Comparison of ENCODE assay signal across 9 cellular contexts in genomic region chr1:109508873-109509175, GRCh38. TPM values are rescaled to one million over a fixed set of nuclear protein-coding genes. Genes with fewer than 3 reads are reported as not detected.
DNase-seq lines count a peak whose midpoint lies in the region; FAIRE-seq and TF ChIP-seq lines count a peak whose summit lies in the region.
"Had no signal": no experiment of that assay in that cellular context is flagged by ENCODE, and none has a peak within 500 bp of the region (broad histone marks: within the 10 kb centered on the region; RNA-seq: fewer than 3 reads in every experiment).

No MANE protein-coding gene starts in this region.

- no peak overlapping the region for H2BK20ac ChIP-seq in H1 (ENCODE audit: low read length)

- H4K91ac ChIP-seq in H1 (replicated peaks; ENCODE audit: insufficient read length, low read length) = no peak overlapping the region

- H3K27me3 ChIP-seq in H1 (replicated peaks in 1 of 4; ENCODE audit: control insufficient read depth in 3 of 4, extremely low read depth in 1 of 4, insufficient read depth in 3 of 4, low read length in 3 of 4) = peaks cover 0 to 23% (median 15%) of the 10 kb centered on the region in 4 experiments; a peak in 6 of 7 replicates

- H2AK5ac ChIP-seq in H1 (ENCODE audit: low read depth, low read length) = no peak overlapping the region

- H3K4me3 ChIP-seq in AG09309 (ENCODE audit: control insufficient read depth, low read depth, low read length) (peak overlapping the region; percentile 67), NB4 (ENCODE audit: low read depth, low read length) (peak overlapping the region; percentile 36), H1 (ENCODE audit: extremely low read depth in 1 of 4, insufficient read depth in 2 of 4, low read depth in 3 of 4, low read length in 4 of 4) (peak overlapping the region; percentile 77 to 87 (median 81); a peak in 7 of 8 replicates)

- H3K23ac ChIP-seq in H1 (ENCODE audit: insufficient read length) = no peak overlapping the region

- H3K79me1 ChIP-seq in H1 (ENCODE audit: low read depth, low read length) = no peaks in the 10 kb centered on the region

- no peak overlapping the region for H3K4ac ChIP-seq in H1 (replicated peaks; ENCODE audit: insufficient read length, low read depth, low read length)

- H2BK120ac ChIP-seq in H1 (replicated peaks; ENCODE audit: low read depth, low read length) = no peak overlapping the region

- no peak overlapping the region for H3K27ac ChIP-seq in H1 (ENCODE audit: low read depth, low read length)

- no peak for TF ChIP-seq POLR2A in NB4 (IDR thresholded peaks at IDR 0.05; ENCODE audit: extremely low read depth, insufficient read length)
- no peak for TF ChIP-seq POLR2A in H1 (IDR thresholded peaks at IDR 0.05; ENCODE audit: control extremely low read depth in 1 of 2, low read depth in 2 of 2, low read length in 2 of 2)

- FAIRE-seq in H1 (lab: Jason Lieb, UNC) = no peak

- no peaks in the 10 kb centered on the region for H3K9me3 ChIP-seq in H1 (ENCODE audit: insufficient read depth in 2 of 2, low read depth in 1 of 2, low read length in 1 of 2)

- peaks cover 24% of the 10 kb centered on the region for H3K4me1 Mint-ChIP-seq in nephron progenitor cell

- TF ChIP-seq CTCF in AG09309 (IDR thresholded peaks at IDR 0.05; ENCODE audit: control insufficient read depth, insufficient read depth, low read depth, low read length, missing control alignments) = no peak
- TF ChIP-seq CTCF in NB4 (IDR thresholded peaks at IDR 0.05; ENCODE audit: low read depth, low read length) = no peak
- TF ChIP-seq CTCF in H1 (IDR thresholded peaks at IDR 0.05; ENCODE audit: control extremely low read depth in 1 of 3, insufficient read depth in 1 of 3, low read depth in 1 of 3, low read length in 3 of 3) = no peak
- TF ChIP-seq CTCF in nephron progenitor cell (IDR thresholded peaks at IDR 0.05) = no peak

- H3K9me3 Mint-ChIP-seq in nephron progenitor cell = no peaks in the 10 kb centered on the region

- H2BK15ac ChIP-seq in H1 (ENCODE audit: low read length) = 0 out of 2 replicates have a peak overlapping the region, but pooled peaks have one; percentile 16

- peak overlapping the region; percentile 81; the same call in 1 of the 2 replicates for H2AFZ ChIP-seq in H1 (ENCODE audit: low read length)

- H3K23me2 ChIP-seq in H1 (ENCODE audit: low read depth, low read length) = peaks cover 10% of the 10 kb centered on the region

- POLR2A ChIA-PET in H1 (lab: Charles Lee; ENCODE audit: partially characterized antibody) = interaction anchor here (1.1 to 2.2 kb wide), 8 partner anchors 8 to 83 kb away, joined by 3 to 20 read pairs (median 7); partner anchors contain the start of genes ATXN7L2 and CYB561D1

- H3K4me1 ChIP-seq in H1 (replicated peaks in 1 of 4; ENCODE audit: control insufficient read depth in 3 of 4, insufficient read depth in 4 of 4, low read length in 3 of 4) = peaks cover 0 to 7% (median 3%) of the 10 kb centered on the region in 4 experiments; a peak in 1 of 7 replicates

- H3K79me2 ChIP-seq in H1 (ENCODE audit: control insufficient read depth in 1 of 2, insufficient read depth in 2 of 2, low read length in 2 of 2) = no peaks in the 10 kb centered on the region

- no peak overlapping the region for H3K14ac ChIP-seq in H1 (ENCODE audit: insufficient read length)

- no peak overlapping the region for H3K56ac ChIP-seq in H1 (replicated peaks; ENCODE audit: insufficient read length, low read depth, low read length)

- peak overlapping the region; percentile 90 to 97 for H3K4me2 ChIP-seq in H1 (ENCODE audit: insufficient read depth in 1 of 2, low read depth in 2 of 2, low read length in 2 of 2)

- no peak overlapping the region for H4K5ac ChIP-seq in H1 (ENCODE audit: insufficient read length, low read depth, low read length)

- CTCF ChIA-PET in H1 (lab: Charles Lee; ENCODE audit: partially characterized antibody) = interaction anchor here (1.1 to 43.7 kb wide), 5 partner anchors 0 to 475 kb away, joined by 3 to 1755 read pairs (median 666); partner anchors contain the start of genes AHCYL1, AMIGO1, ATXN7L2 and CYB561D1

- WGBS in H1 (ENCODE audit: extremely low coverage in 1 of 2, insufficient coverage in 1 of 2, insufficient read length in 1 of 2, insufficient replicate concordance in 2 of 2, low coverage in 1 of 2, low lambda C conversion rate in 2 of 2, missing lambda C conversion rate in 1 of 2), 2 experiments = 78% methylated on average over 7 of the region's 7 CpGs; no CpG with 5 or more reads in 1 of the 2 experiments

- no peak overlapping the region for H4K8ac ChIP-seq in H1 (ENCODE audit: extremely low read depth, insufficient read depth, low read length)

- H4K20me1 ChIP-seq in H1 (replicated peaks in 1 of 2; ENCODE audit: control insufficient read depth in 1 of 2, insufficient read depth in 2 of 2, low read length in 2 of 2) = peaks cover 2 to 7% of the 10 kb centered on the region in 2 experiments

- TF ChIP-seq EP300 in H1 (IDR thresholded peaks at IDR 0.05; ENCODE audit: borderline replicate concordance in 1 of 2, low read depth in 2 of 2, low read length in 2 of 2) = no peak

- peak overlapping the region; percentile 83 for H3K4me3 Mint-ChIP-seq in nephron progenitor cell

- H2BK5ac ChIP-seq in H1 (ENCODE audit: low read depth, low read length) = no peak overlapping the region

- H3K36me3 Mint-ChIP-seq in nephron progenitor cell (ENCODE audit: low read depth) = peaks cover 7% of the 10 kb centered on the region

- H2BK12ac ChIP-seq in H1 (ENCODE audit: low read depth, low read length) = no peak overlapping the region

- peaks cover 78% of the 10 kb centered on the region for H3K27me3 Mint-ChIP-seq in nephron progenitor cell (ENCODE audit: low read depth, poor library complexity)

- no peak for TF ChIP-seq RAD21 in H1 (IDR thresholded peaks at IDR 0.05 in 1 of 2, conservative IDR thresholded peaks at IDR 0.05 in 1 of 2; ENCODE audit: low read depth in 2 of 2, low read length in 2 of 2)

- no peak overlapping the region for H3K27ac Mint-ChIP-seq in nephron progenitor cell

- no peaks in the 10 kb centered on the region for H3K36me3 ChIP-seq in H1 (ENCODE audit: control insufficient read depth in 2 of 4, insufficient read depth in 4 of 4, low read length in 3 of 4)

- DNase-seq in AG09309 (ENCODE audit: low read depth) (no peak), NB4 (ENCODE audit: low read depth) (no peak), H1 (ENCODE audit: low read depth in 1 of 2, low spot score in 2 of 2) (no peak), nephron progenitor cell (no peak), KG1 (lab: John Stamatoyannopoulos, UW) (no peak), AG08395 (ENCODE audit: low spot score) (no peak), NOMO-1 treated with dmso at 0.1 percent for 144 hours (lab: John Stamatoyannopoulos, UW; ENCODE audit: unreplicated experiment) (no peak)
- no peak for DNase-seq in stimulated activated CD4-positive, alpha-beta T cell treated with anti-CD3 and anti-CD28 coated beads, Interleukin-4, amount 100 ng/mL, for 24 hours

- peak overlapping the region in 1 of 4 experiments; percentile 34; a peak in 1 of 7 replicates for H3K9ac ChIP-seq in H1 (replicated peaks in 1 of 4; ENCODE audit: extremely low read depth in 1 of 4, low read depth in 3 of 4, low read length in 3 of 4)

- no peak overlapping the region for H3K18ac ChIP-seq in H1 (ENCODE audit: extremely low read depth, low read length)

RNA-seq across cellular contexts. Expression of gene AMIGO1, which starts 0.7 kb away (rescaled TPM):
- 2.4 and 2.7 TPM in 2 replicates for total RNA-seq in H1 (2021; fragmentation: NEBNext Ultra II Directional; extraction: Animal tissue kit (Norgen Biotek cat#: 25700))
- polyA plus RNA-seq in H1 (2011; rRNA removed) = 1.5 and 2.4 TPM in 2 replicates
- polyA plus RNA-seq in H1 (2011; cell fraction: cytosol; rRNA removed) = 1.6 TPM
- 1.8 TPM for polyA plus RNA-seq in H1 (2011; cell fraction: nucleus; rRNA removed)
- 1.7 to 2.4 TPM (median 2.2 TPM) in 4 replicates for polyA plus RNA-seq in H1 (2012, experiment 1 of 2)
- 1.6 TPM for polyA plus RNA-seq in H1 (2012, experiment 2 of 2)
- 1.8 TPM for polyA plus RNA-seq in H1 (2013, experiment 1 of 2)
- 2.0 TPM for polyA plus RNA-seq in H1 (2013, experiment 2 of 2)
- polyA minus RNA-seq in H1 (2011; rRNA and poly(A)+ RNA removed) = 2.8 and 3.4 TPM in 2 replicates
- polyA minus RNA-seq in H1 (2011; cell fraction: cytosol; rRNA and poly(A)+ RNA removed) = 1.5 TPM
- polyA minus RNA-seq in H1 (2011; cell fraction: nucleus; rRNA and poly(A)+ RNA removed) = 2.6 TPM

RNA-seq across cellular contexts. Expression of gene CYB561D1, which starts 14.9 kb away (rescaled TPM):
- 3.6 and 4.3 TPM in 2 replicates for total RNA-seq in H1 (2021; fragmentation: NEBNext Ultra II Directional; extraction: Animal tissue kit (Norgen Biotek cat#: 25700))
- 3.8 and 6.8 TPM in 2 replicates for polyA plus RNA-seq in H1 (2011; rRNA removed)
- 5.3 TPM for polyA plus RNA-seq in H1 (2011; cell fraction: cytosol; rRNA removed)
- 7.1 TPM for polyA plus RNA-seq in H1 (2011; cell fraction: nucleus; rRNA removed)
- 3.3 to 4.1 TPM (median 4.1 TPM) in 4 replicates for polyA plus RNA-seq in H1 (2012, experiment 1 of 2)
- polyA plus RNA-seq in H1 (2012, experiment 2 of 2) = 3.5 TPM
- polyA plus RNA-seq in H1 (2013, experiment 1 of 2) = 2.8 TPM
- polyA plus RNA-seq in H1 (2013, experiment 2 of 2) = 2.6 TPM
- polyA minus RNA-seq in H1 (2011; rRNA and poly(A)+ RNA removed) = 5.8 and 7.1 TPM in 2 replicates
- polyA minus RNA-seq in H1 (2011; cell fraction: cytosol; rRNA and poly(A)+ RNA removed) = 4.0 TPM
- polyA minus RNA-seq in H1 (2011; cell fraction: nucleus; rRNA and poly(A)+ RNA removed) = 5.7 TPM

RNA-seq across cellular contexts. Expression of gene ATXN7L2, which starts 25.1 kb away (rescaled TPM):
- total RNA-seq in H1 (2021; fragmentation: NEBNext Ultra II Directional; extraction: Animal tissue kit (Norgen Biotek cat#: 25700)) = 9.3 and 9.8 TPM in 2 replicates
- 8.1 and 12.3 TPM in 2 replicates for polyA plus RNA-seq in H1 (2011; rRNA removed)
- polyA plus RNA-seq in H1 (2011; cell fraction: cytosol; rRNA removed) = 7.1 TPM
- polyA plus RNA-seq in H1 (2011; cell fraction: nucleus; rRNA removed) = 25.0 TPM
- 5.3 to 9.0 TPM (median 7.8 TPM) in 4 replicates for polyA plus RNA-seq in H1 (2012, experiment 1 of 2)
- polyA plus RNA-seq in H1 (2012, experiment 2 of 2) = 5.1 TPM
- 8.4 TPM for polyA plus RNA-seq in H1 (2013, experiment 1 of 2)
- polyA plus RNA-seq in H1 (2013, experiment 2 of 2) = 7.4 TPM
- polyA minus RNA-seq in H1 (2011; rRNA and poly(A)+ RNA removed) = 2.4 and 3.4 TPM in 2 replicates
- 6.5 TPM for polyA minus RNA-seq in H1 (2011; cell fraction: cytosol; rRNA and poly(A)+ RNA removed)
- polyA minus RNA-seq in H1 (2011; cell fraction: nucleus; rRNA and poly(A)+ RNA removed) = 9.7 TPM

RNA-seq across cellular contexts. Expression of gene GPR61, which starts 30.8 kb away (rescaled TPM):
- total RNA-seq in H1 (2021; fragmentation: NEBNext Ultra II Directional; extraction: Animal tissue kit (Norgen Biotek cat#: 25700)) = 0.15 and 0.41 TPM in 2 replicates
- 0.53 and 0.63 TPM in 2 replicates for polyA plus RNA-seq in H1 (2011; rRNA removed)
- 0.40 TPM for polyA plus RNA-seq in H1 (2011; cell fraction: cytosol; rRNA removed)
- polyA plus RNA-seq in H1 (2011; cell fraction: nucleus; rRNA removed) = 0.90 TPM
- polyA plus RNA-seq in H1 (2012, experiment 1 of 2) = 0.27 to 0.80 TPM (median 0.35 TPM) in 4 replicates
- polyA plus RNA-seq in H1 (2012, experiment 2 of 2) = 0.07 TPM
- 0.06 TPM for polyA plus RNA-seq in H1 (2013, experiment 1 of 2)
- 0.18 TPM for polyA plus RNA-seq in H1 (2013, experiment 2 of 2)
- polyA minus RNA-seq in H1 (2011; rRNA and poly(A)+ RNA removed) = 0.59 and 0.63 TPM in 2 replicates
- polyA minus RNA-seq in H1 (2011; cell fraction: cytosol; rRNA and poly(A)+ RNA removed) = not detected
- polyA minus RNA-seq in H1 (2011; cell fraction: nucleus; rRNA and poly(A)+ RNA removed) = 2.5 TPM
- total RNA-seq: glomerular endothelial cell had no signal

RNA-seq across cellular contexts. Expression of gene GNAI3, which starts 39.6 kb away (rescaled TPM):
- total RNA-seq in H1 (2021; fragmentation: NEBNext Ultra II Directional; extraction: Animal tissue kit (Norgen Biotek cat#: 25700)) = 9.2 and 9.8 TPM in 2 replicates
- 1.9 and 4.0 TPM in 2 replicates for polyA plus RNA-seq in H1 (2011; rRNA removed)
- polyA plus RNA-seq in H1 (2011; cell fraction: cytosol; rRNA removed) = 4.7 TPM
- 1.2 TPM for polyA plus RNA-seq in H1 (2011; cell fraction: nucleus; rRNA removed)
- polyA plus RNA-seq in H1 (2012, experiment 1 of 2) = 4.7 to 6.9 TPM (median 5.3 TPM) in 4 replicates
- polyA plus RNA-seq in H1 (2012, experiment 2 of 2) = 0.58 TPM
- 3.9 TPM for polyA plus RNA-seq in H1 (2013, experiment 1 of 2)
- 4.1 TPM for polyA plus RNA-seq in H1 (2013, experiment 2 of 2)
- polyA minus RNA-seq in H1 (2011; rRNA and poly(A)+ RNA removed) = 6.3 and 7.4 TPM in 2 replicates
- polyA minus RNA-seq in H1 (2011; cell fraction: cytosol; rRNA and poly(A)+ RNA removed) = 4.3 TPM
- 8.0 TPM for polyA minus RNA-seq in H1 (2011; cell fraction: nucleus; rRNA and poly(A)+ RNA removed)
